In the genomic region with DNA sequence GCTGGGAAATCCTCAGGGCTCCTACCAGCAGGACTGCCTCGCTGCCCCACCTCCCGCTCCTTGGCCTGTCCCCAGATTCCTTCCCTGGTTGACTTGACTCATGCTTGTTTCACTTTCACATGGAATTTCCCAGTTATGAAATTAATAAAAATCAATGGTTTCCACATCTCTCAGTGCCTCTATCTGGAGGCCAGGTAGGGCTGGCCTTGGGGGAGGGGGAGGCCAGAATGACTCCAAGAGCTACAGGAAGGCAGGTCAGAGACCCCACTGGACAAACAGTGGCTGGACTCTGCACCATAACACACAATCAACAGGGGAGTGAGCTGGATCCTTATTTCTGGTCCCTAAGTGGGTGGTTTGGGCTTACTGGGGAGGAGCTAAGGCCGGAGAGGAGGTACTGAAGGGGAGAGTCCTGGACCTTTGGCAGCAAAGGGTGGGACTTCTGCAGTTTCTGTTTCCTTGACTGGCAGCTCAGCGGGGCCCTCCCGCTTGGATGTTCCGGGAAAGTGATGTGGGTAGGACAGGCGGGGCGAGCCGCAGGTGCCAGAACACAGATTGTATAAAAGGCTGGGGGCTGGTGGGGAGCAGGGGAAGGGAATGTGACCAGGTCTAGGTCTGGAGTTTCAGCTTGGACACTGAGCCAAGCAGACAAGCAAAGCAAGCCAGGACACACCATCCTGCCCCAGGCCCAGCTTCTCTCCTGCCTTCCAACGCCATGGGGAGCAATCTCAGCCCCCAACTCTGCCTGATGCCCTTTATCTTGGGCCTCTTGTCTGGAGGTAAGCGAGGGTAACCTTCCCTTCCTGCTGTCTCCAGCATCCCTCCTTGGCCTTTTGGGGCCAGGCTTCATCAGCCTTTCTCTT, we compare ENCODE assay signal across 1 cellular context.
TF ChIP-seq lines count a peak whose summit lies in the region.

Gene CFB (plus strand): TSS at position 589 of the 863 bp plus-strand sequence. CDS start 127 bp downstream, at position 716.

TF ChIP-seq in HepG2, 621 proteins besides CTCF, POLR2A, EP300 and RAD21 (continued from another document and continues in another):
- no peak for TF ChIP-seq ZNF782 (CRISPR knock-in tag; IDR thresholded peaks at IDR 0.05; ENCODE audit: borderline replicate concordance)
- TF ChIP-seq ZNF543 (CRISPR knock-in tag; IDR thresholded peaks at IDR 0.05) = peak; percentile 91
- TF ChIP-seq ZNF264 (CRISPR knock-in tag; IDR thresholded peaks at IDR 0.05) = peak; percentile 84
- TF ChIP-seq RARA (CRISPR knock-in tag; IDR thresholded peaks at IDR 0.05) = peak; percentile 89
- peak; percentile 88 for TF ChIP-seq HNRNPH1 (optimal IDR thresholded peaks at IDR 0.05; ENCODE audit: low read depth, low read length)
- TF ChIP-seq, protein P1, sequence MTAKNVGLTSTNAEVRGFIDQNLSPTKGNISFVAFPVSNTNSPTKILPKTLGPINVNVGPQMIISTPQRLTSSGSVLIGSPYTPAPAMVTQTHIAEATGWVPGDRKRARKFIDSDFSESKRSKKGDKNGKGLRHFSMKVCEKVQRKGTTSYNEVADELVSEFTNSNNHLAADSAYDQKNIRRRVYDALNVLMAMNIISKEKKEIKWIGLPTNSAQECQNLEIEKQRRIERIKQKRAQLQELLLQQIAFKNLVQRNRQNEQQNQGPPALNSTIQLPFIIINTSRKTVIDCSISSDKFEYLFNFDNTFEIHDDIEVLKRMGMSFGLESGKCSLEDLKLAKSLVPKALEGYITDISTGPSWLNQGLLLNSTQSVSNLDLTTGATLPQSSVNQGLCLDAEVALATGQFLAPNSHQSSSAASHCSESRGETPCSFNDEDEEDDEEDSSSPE (CRISPR knock-in tag; IDR thresholded peaks at IDR 0.05) = peak; percentile 45; the same call in 1 of the 2 replicates
- TF ChIP-seq ZNF737 (CRISPR knock-in tag; IDR thresholded peaks at IDR 0.05; ENCODE audit: borderline replicate concordance) = no peak
- TF ChIP-seq, protein P2, sequence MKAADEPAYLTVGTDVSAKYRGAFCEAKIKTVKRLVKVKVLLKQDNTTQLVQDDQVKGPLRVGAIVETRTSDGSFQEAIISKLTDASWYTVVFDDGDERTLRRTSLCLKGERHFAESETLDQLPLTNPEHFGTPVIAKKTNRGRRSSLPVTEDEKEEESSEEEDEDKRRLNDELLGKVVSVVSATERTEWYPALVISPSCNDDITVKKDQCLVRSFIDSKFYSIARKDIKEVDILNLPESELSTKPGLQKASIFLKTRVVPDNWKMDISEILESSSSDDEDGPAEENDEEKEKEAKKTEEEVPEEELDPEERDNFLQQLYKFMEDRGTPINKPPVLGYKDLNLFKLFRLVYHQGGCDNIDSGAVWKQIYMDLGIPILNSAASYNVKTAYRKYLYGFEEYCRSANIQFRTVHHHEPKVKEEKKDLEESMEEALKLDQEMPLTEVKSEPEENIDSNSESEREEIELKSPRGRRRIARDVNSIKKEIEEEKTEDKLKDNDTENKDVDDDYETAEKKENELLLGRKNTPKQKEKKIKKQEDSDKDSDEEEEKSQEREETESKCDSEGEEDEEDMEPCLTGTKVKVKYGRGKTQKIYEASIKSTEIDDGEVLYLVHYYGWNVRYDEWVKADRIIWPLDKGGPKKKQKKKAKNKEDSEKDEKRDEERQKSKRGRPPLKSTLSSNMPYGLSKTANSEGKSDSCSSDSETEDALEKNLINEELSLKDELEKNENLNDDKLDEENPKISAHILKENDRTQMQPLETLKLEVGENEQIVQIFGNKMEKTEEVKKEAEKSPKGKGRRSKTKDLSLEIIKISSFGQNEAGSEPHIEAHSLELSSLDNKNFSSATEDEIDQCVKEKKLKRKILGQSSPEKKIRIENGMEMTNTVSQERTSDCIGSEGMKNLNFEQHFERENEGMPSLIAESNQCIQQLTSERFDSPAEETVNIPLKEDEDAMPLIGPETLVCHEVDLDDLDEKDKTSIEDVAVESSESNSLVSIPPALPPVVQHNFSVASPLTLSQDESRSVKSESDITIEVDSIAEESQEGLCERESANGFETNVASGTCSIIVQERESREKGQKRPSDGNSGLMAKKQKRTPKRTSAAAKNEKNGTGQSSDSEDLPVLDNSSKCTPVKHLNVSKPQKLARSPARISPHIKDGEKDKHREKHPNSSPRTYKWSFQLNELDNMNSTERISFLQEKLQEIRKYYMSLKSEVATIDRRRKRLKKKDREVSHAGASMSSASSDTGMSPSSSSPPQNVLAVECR (CRISPR knock-in tag; IDR thresholded peaks at IDR 0.05; ENCODE audit: borderline replicate concordance) = peak; percentile 67
- no peak for TF ChIP-seq CEBPZ (IDR thresholded peaks at IDR 0.05; ENCODE audit: low read length)
- peak; percentile 69; the same call in 1 of the 2 replicates for TF ChIP-seq ZSCAN29 (CRISPR knock-in tag; conservative IDR thresholded peaks at IDR 0.05)
- peak; percentile 73; the same call in 1 of the 3 replicates for TF ChIP-seq MXI1 (IDR thresholded peaks at IDR 0.05; ENCODE audit: borderline replicate concordance, low read depth, low read length)
- 0 out of 2 replicates have a peak, but pooled peaks have one; percentile 63 for TF ChIP-seq KLF9 (CRISPR knock-in tag; IDR thresholded peaks at IDR 0.05; ENCODE audit: low read depth)
- TF ChIP-seq ATF7 (IDR thresholded peaks at IDR 0.05) = no peak
- TF ChIP-seq ATF7 (CRISPR knock-in tag; IDR thresholded peaks at IDR 0.05) = no peak; the same call in none of the 2 replicates
- no peak for TF ChIP-seq SRF (IDR thresholded peaks at IDR 0.05; ENCODE audit: low read depth, low read length)
- peak; percentile 94 for TF ChIP-seq SP4 (CRISPR knock-in tag; IDR thresholded peaks at IDR 0.05)
- TF ChIP-seq, protein P3, sequence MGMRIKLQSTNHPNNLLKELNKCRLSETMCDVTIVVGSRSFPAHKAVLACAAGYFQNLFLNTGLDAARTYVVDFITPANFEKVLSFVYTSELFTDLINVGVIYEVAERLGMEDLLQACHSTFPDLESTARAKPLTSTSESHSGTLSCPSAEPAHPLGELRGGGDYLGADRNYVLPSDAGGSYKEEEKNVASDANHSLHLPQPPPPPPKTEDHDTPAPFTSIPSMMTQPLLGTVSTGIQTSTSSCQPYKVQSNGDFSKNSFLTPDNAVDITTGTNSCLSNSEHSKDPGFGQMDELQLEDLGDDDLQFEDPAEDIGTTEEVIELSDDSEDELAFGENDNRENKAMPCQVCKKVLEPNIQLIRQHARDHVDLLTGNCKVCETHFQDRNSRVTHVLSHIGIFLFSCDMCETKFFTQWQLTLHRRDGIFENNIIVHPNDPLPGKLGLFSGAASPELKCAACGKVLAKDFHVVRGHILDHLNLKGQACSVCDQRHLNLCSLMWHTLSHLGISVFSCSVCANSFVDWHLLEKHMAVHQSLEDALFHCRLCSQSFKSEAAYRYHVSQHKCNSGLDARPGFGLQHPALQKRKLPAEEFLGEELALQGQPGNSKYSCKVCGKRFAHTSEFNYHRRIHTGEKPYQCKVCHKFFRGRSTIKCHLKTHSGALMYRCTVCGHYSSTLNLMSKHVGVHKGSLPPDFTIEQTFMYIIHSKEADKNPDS (CRISPR knock-in tag; IDR thresholded peaks at IDR 0.05) = peak; percentile 4; the same call in 1 of the 2 replicates
- no peak; the same call in 1 of the 2 replicates for TF ChIP-seq ZBTB7A (CRISPR knock-in tag; IDR thresholded peaks at IDR 0.05)
- no peak for TF ChIP-seq JDP2 (CRISPR knock-in tag; IDR thresholded peaks at IDR 0.05; ENCODE audit: borderline replicate concordance)
- peak; percentile 51 for TF ChIP-seq POGZ (CRISPR knock-in tag; IDR thresholded peaks at IDR 0.05)
- 0 out of 2 replicates have a peak, but pooled peaks have one; percentile 11 for TF ChIP-seq ZNF296 (CRISPR knock-in tag; conservative IDR thresholded peaks at IDR 0.05)
- peak; percentile 95 for TF ChIP-seq ASH2L (IDR thresholded peaks at IDR 0.05; ENCODE audit: insufficient read length, low read depth, low read length)
- peak; percentile 84 for TF ChIP-seq SOX5 (CRISPR knock-in tag; IDR thresholded peaks at IDR 0.05; ENCODE audit: borderline replicate concordance)
- TF ChIP-seq RBM22 (optimal IDR thresholded peaks at IDR 0.05; ENCODE audit: low read length) = no peak
- TF ChIP-seq ZNF335 (CRISPR knock-in tag; IDR thresholded peaks at IDR 0.05) = peak; percentile 91
- no peak; the same call in none of the 2 replicates for TF ChIP-seq ZNF225 (CRISPR knock-in tag; IDR thresholded peaks at IDR 0.05)
- peak; percentile 92 for TF ChIP-seq SAP130 (CRISPR knock-in tag; IDR thresholded peaks at IDR 0.05; ENCODE audit: low read depth)
- no peak for TF ChIP-seq ZNF597 (CRISPR knock-in tag; IDR thresholded peaks at IDR 0.05)
- peak; percentile 36; the same call in 1 of the 2 replicates for TF ChIP-seq SMYD3 (CRISPR knock-in tag; IDR thresholded peaks at IDR 0.05)
- peak; percentile 85; the same call in 1 of the 2 replicates for TF ChIP-seq AHDC1 (CRISPR knock-in tag; IDR thresholded peaks at IDR 0.05; ENCODE audit: borderline replicate concordance)
- TF ChIP-seq DRAP1 (CRISPR knock-in tag; IDR thresholded peaks at IDR 0.05) = peak; percentile 100
